Comparison of ENCODE assay signal across 12 cellular contexts in the genomic region with DNA sequence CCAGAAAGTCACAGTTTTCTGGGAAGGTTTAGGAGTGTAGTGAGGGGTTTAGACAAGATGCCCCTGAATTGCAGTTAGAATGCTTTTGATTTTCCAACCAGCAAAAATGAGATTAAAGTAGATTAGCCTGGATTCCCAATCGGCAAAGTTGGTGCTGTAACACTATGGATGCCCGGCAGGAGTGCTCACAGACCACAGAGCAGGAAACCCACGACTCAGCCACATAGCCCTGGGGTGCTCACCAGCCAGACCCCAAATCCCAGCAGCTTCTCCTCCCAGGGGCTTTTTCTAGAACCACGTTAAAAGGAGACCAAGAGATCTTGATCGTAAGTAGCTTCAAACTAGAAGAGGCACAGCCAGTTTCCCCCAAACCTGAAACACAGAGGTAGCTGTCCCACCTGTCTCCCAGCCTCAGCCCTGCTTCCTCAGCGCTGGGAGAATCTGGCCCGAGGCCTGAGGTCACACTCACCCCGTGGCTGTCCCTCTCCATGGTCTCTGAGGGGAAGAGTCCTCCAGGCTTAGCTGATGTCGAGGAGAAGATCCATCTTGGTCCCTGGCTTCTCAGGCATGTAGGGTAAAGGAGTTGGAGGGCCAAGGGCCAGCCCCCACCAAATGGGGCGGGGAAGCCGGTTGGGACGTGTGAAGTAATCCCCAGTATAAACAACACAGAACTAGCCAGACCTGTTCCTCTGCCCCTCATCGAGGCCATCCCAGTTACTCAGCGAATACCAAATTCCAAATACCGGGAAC. TPM values are rescaled to one million over a fixed set of nuclear protein-coding genes. Genes with fewer than 3 reads are reported as not detected.
DNase-seq lines count a peak whose midpoint lies in the region; ATAC-seq, FAIRE-seq and TF ChIP-seq lines count a peak whose summit lies in the region.
"Had no signal": no experiment of that assay in that cellular context is flagged by ENCODE, and none has a peak within 500 bp of the region (broad histone marks: within the 10 kb centered on the region; RNA-seq: fewer than 3 reads in every experiment).

Gene TMPRSS13, minus strand, starts transcription at position 585 of the 750 bp plus-strand sequence. Its CDS starts 95 bp downstream, at position 490.

- SMC1A ChIA-PET in GM12878 (lab: Charles Lee; ENCODE audit: uncharacterized antibody, unreplicated experiment), result interaction anchor here (0.9 to 10.7 kb wide), 4 partner anchors 8 to 17 kb away, joined by 4 to 160 read pairs (median 11); no protein-coding TSS in a partner anchor

- H3K4me3 Mint-ChIP-seq in CD4-positive, alpha-beta T cell, result peak within 1 kb of the TSS; percentile 34

- H3K4me1 Mint-ChIP-seq in CD4-positive, alpha-beta T cell (ENCODE audit: low read depth), result peaks cover 59% of the 10 kb centered on the region

- ATAC-seq in CD4-positive, alpha-beta T cell (ENCODE audit: poor library complexity), result no peak
- ATAC-seq in GM12878 (no peak), mucosa of descending colon (peak; percentile 79), HG02885 (IDR thresholded peaks at IDR 0.05; ENCODE audit: poor library complexity, unreplicated experiment) (no peak), sciatic nerve (no peak), GM21825 (IDR thresholded peaks at IDR 0.05; ENCODE audit: unreplicated experiment) (no peak)

- no peaks in the 10 kb centered on the region for H3K9me3 ChIP-seq in CD4-positive, alpha-beta T cell (ENCODE audit: control insufficient read depth, low read length)
- H3K9me3 ChIP-seq in GM12878 (replicated peaks; ENCODE audit: control insufficient read depth, insufficient read depth, low read length) (no peaks in the 10 kb centered on the region), mucosa of descending colon (no peaks in the 10 kb centered on the region)

- no peak for TF ChIP-seq RAD21 in GM12878 (IDR thresholded peaks at IDR 0.05; ENCODE audit: insufficient read depth, low read depth, low read length)

- H3K36me3 Mint-ChIP-seq in CD4-positive, alpha-beta T cell (ENCODE audit: low read depth), result no peaks in the 10 kb centered on the region

- intact Hi-C loops in CD4-positive, alpha-beta T cell (cut with DNase I, micrococcal nuclease), result no loop called here
- intact Hi-C loops in GM12878 (cut with micrococcal nuclease; ENCODE audit: unreplicated experiment) (no loop called here), mucosa of descending colon (cut with DNase I, micrococcal nuclease) (no loop called here), sciatic nerve (cut with DNase I) (no loop called here)

- H3K9ac ChIP-seq in GM12878 (ENCODE audit: control insufficient read depth, insufficient read depth, low read length), result no peak within 1 kb of the TSS

- WGBS in GM12878 (ENCODE audit: insufficient coverage, insufficient replicate concordance, low lambda C conversion rate, missing lambda C conversion rate), result 48% methylated on average over 15 of the region's 15 CpGs

- POLR2A ChIA-PET in CD4-positive, alpha-beta T cell (lab: Charles Lee), result interaction anchor here (0.8 kb wide), 1 partner anchor 68 kb away, joined by 3 read pairs; no protein-coding TSS in a partner anchor
- POLR2A ChIA-PET in GM12878 (lab: Charles Lee), result interaction anchor here (0.8 to 1.6 kb wide), 3 partner anchors 22 to 114 kb away, joined by 3 to 5 read pairs (median 5); no protein-coding TSS in a partner anchor

- RAD21 ChIA-PET in GM12878 (lab: Charles Lee; ENCODE audit: unreplicated experiment), result interaction anchor here (1.0 to 1.1 kb wide), 2 partner anchors 18 to 114 kb away, joined by 3 to 7 read pairs; no protein-coding TSS in a partner anchor

- no peak within 1 kb of the TSS for H2AFZ ChIP-seq in GM12878 (ENCODE audit: control insufficient read depth, low read depth, low read length)

- CTCF ChIA-PET in CD4-positive, alpha-beta T cell (lab: Charles Lee), result interaction anchor here (0.6 to 1.0 kb wide), 2 partner anchors 46 to 125 kb away, joined by 3 read pairs; no protein-coding TSS in a partner anchor
- CTCF ChIA-PET in GM12878 (lab: Yijun Ruan, JAX), result interaction anchor here (0.9 to 5.7 kb wide), 9 partner anchors 10 to 112 kb away, joined by 3 to 59 read pairs (median 3); no protein-coding TSS in a partner anchor

- peak within 1 kb of the TSS; percentile 29 for H3K27ac Mint-ChIP-seq in CD4-positive, alpha-beta T cell

- H3K9me3 Mint-ChIP-seq in CD4-positive, alpha-beta T cell, result no peaks in the 10 kb centered on the region

- no TSS peak for BruUV-seq in GM12878 (replicated peaks; lab: Mats Ljungman, UMichigan)

- H4K20me1 ChIP-seq in GM12878 (ENCODE audit: control insufficient read depth, insufficient read depth), result no peaks in the 10 kb centered on the region

- no peak for FAIRE-seq in GM12878 (lab: Jason Lieb, UNC)
- FAIRE-seq: HTR-8/SVneo had no signal

- no peak for TF ChIP-seq POLR2A in GM12878 (IDR thresholded peaks at IDR 0.05; ENCODE audit: low read depth, low read length)

- peak within 1 kb of the TSS; percentile 46; the same call in 1 of the 2 replicates for H3K4me2 ChIP-seq in GM12878 (ENCODE audit: control insufficient read depth, insufficient read depth)

- DNase-seq in CD4-positive, alpha-beta T cell, result no peak
- peak; percentile 83 for DNase-seq in HT-29 (ENCODE audit: low spot score)
- no peak for DNase-seq in GM12878 (ENCODE audit: low read depth, low spot score)
- peak in 2 of 3 donors; percentile 48 to 62 for DNase-seq in mucosa of descending colon
- no peak for DNase-seq in SHP77 (lab: John Stamatoyannopoulos, UW)
- no peak for DNase-seq in sciatic nerve (ENCODE audit: low spot score)
- DNase-seq: glutamatergic neuron, NCI-H524 treated with DMSO at 0.1 percent for 48 hours had no signal

- no peaks in the 10 kb centered on the region for H3K27me3 ChIP-seq in CD4-positive, alpha-beta T cell (ENCODE audit: control insufficient read depth, insufficient read depth, low read length)
- no peaks in the 10 kb centered on the region for H3K27me3 ChIP-seq in GM12878 (replicated peaks in 1 of 2; ENCODE audit: control insufficient read depth in 2 of 2, insufficient read depth in 2 of 2, low read length in 1 of 2)

- in situ Hi-C loops in GM12878 (cut with MboI), result no loop called here

- H3K4me1 ChIP-seq in GM12878 (ENCODE audit: control insufficient read depth, insufficient read depth, low read length), result peaks cover 26% of the 10 kb centered on the region
- peaks cover 4% of the 10 kb centered on the region for H3K4me1 ChIP-seq in mucosa of descending colon (ENCODE audit: low read depth)

- no peaks in the 10 kb centered on the region for H3K79me2 ChIP-seq in GM12878 (ENCODE audit: control insufficient read depth, insufficient read depth, low read length)

- H3K27me3 Mint-ChIP-seq in CD4-positive, alpha-beta T cell, result no peaks in the 10 kb centered on the region

- H3K27ac ChIP-seq in CD4-positive, alpha-beta T cell (ENCODE audit: low read depth, low read length), result no peak within 1 kb of the TSS
- no peak within 1 kb of the TSS for H3K27ac ChIP-seq in GM12878 (ENCODE audit: control insufficient read depth, insufficient read depth)

- TF ChIP-seq EP300 in GM12878 (IDR thresholded peaks at IDR 0.05; ENCODE audit: borderline replicate concordance in 1 of 2, control insufficient read depth in 1 of 2, low read depth in 2 of 2, low read length in 2 of 2), result no peak

- H3K36me3 ChIP-seq in GM12878 (ENCODE audit: control insufficient read depth in 2 of 2, insufficient read depth in 2 of 2, low read length in 1 of 2) (no peaks in the 10 kb centered on the region), mucosa of descending colon (ENCODE audit: low read depth) (no peaks in the 10 kb centered on the region)

- H3K4me3 ChIP-seq in GM12878 (no peak within 1 kb of the TSS), mucosa of descending colon (no peak within 1 kb of the TSS)

- TF ChIP-seq CTCF in CD4-positive, alpha-beta T cell (IDR thresholded peaks at IDR 0.05), result no peak
- TF ChIP-seq CTCF in GM12878 (IDR thresholded peaks at IDR 0.05 in 2 of 3, conservative IDR thresholded peaks at IDR 0.05 in 1 of 3; ENCODE audit: control insufficient read depth in 2 of 3, extremely low read depth in 1 of 3, insufficient read depth in 1 of 3, low read depth in 3 of 3, low read length in 3 of 3) (no peak), mucosa of descending colon (IDR thresholded peaks at IDR 0.05) (no peak)

RNA-seq across cellular contexts. Expression of gene TMPRSS13, which starts in this region (rescaled TPM):
- total RNA-seq in CD4-positive, alpha-beta T cell, result 1 to 10 TPM in 1 of 2 experiments, under 1 TPM in 1; 0.99 to 1.4 TPM
- 2.8 and 3.1 TPM in 2 replicates for total RNA-seq in HT-29 (2014; rRNA removed; shearing (Covaris generic))
- 1.6 TPM in 2 replicates for total RNA-seq in GM12878 (2013; cell fraction: nucleolus; rRNA removed)
- 0.23 and 0.65 TPM in 2 replicates for total RNA-seq in GM12878 (2014; rRNA removed)
- 0.18 and 0.45 TPM in 2 replicates for total RNA-seq in GM12878 (2014; rRNA removed; fragmentation: Illumina TruSeq; extraction: Trizol)
- 0.46 and 0.66 TPM in 2 replicates for total RNA-seq in GM12878 (2021)
- 0.18 TPM for polyA plus RNA-seq in GM12878 (2011; ENCODE audit: low read depth)
- 0.49 and 0.50 TPM in 2 replicates for polyA plus RNA-seq in GM12878 (2011; rRNA removed)
- 0.53 and 0.61 TPM in 2 replicates for polyA plus RNA-seq in GM12878 (2011; cell fraction: cytosol; rRNA removed)
- polyA plus RNA-seq in GM12878 (2011; cell fraction: nucleus; rRNA removed), result 1.8 and 2.9 TPM in 2 replicates
- 0.35 and 0.37 TPM in 2 replicates for polyA plus RNA-seq in GM12878 (2012)
- polyA plus RNA-seq in GM12878 (2014; fragmentation: Illumina TruSeq; extraction: Trizol), result 0.22 and 0.24 TPM in 2 replicates
- under 1 TPM in 1 of 2 experiments, not detected in 1; 0.05 TPM for polyA plus RNA-seq in GM12878 (2014; fragmentation: Nextera tagmentation; extraction: Ambion mirVana)
- polyA plus RNA-seq in GM12878 (2014; rRNA removed), result 0.29 and 0.57 TPM in 2 replicates
- polyA plus RNA-seq in GM12878 (2016; fragmentation: Nextera tagmentation; extraction: Ambion mirVana), result under 1 TPM in 1 of 2 experiments, not detected in 1; 0.09 TPM
- polyA minus RNA-seq in GM12878 (2011; rRNA and poly(A)+ RNA removed), result 0.15 and 0.41 TPM in 2 replicates
- polyA minus RNA-seq in GM12878 (2011; cell fraction: cytosol; rRNA and poly(A)+ RNA removed), result not detected in 2 replicates
- 0.48 and 0.57 TPM in 2 replicates for polyA minus RNA-seq in GM12878 (2011; cell fraction: nucleus; rRNA and poly(A)+ RNA removed)
- total RNA-seq in mucosa of descending colon, result 1 to 10 TPM in 1 of 3 donors, under 1 TPM in 2; 0.32 to 1.9 (median 0.72) TPM
- total RNA-seq in sciatic nerve, result 0.58 TPM
- total RNA-seq: osteocyte had no signal

Comparison
In these comparisons a context has a peak if more than half of its experiments do, and no peak if none do; other contexts are left out.
1. DNase-seq: peak in HT-29 (single experiment) and mucosa of descending colon (2 of 3); none in CD4-positive, alpha-beta T cell (0 of 10), GM12878 (single experiment), SHP77 (0 of 2) and sciatic nerve (single experiment).